18 cellular contexts compared by ENCODE assay signal in genomic region chr14:26820101-26820500, GRCh38.
DNase-seq lines count a peak whose midpoint lies in the region; ATAC-seq, FAIRE-seq and TF ChIP-seq lines count a peak whose summit lies in the region.
"Had no signal": no experiment of that assay in that cellular context is flagged by ENCODE, and none has a peak within 500 bp of the region (broad histone marks: within the 10 kb centered on the region; RNA-seq: fewer than 3 reads in every experiment).

No MANE protein-coding gene starts in this region.

- no peak for TF ChIP-seq POLR2A in GM12878 (IDR thresholded peaks at IDR 0.05; ENCODE audit: low read depth, low read length)

- SMC1A ChIA-PET in GM12878 (lab: Charles Lee; ENCODE audit: uncharacterized antibody, unreplicated experiment): no interaction called here

- no peak for TF ChIP-seq EP300 in GM12878 (IDR thresholded peaks at IDR 0.05; ENCODE audit: borderline replicate concordance in 1 of 2, control insufficient read depth in 1 of 2, low read depth in 2 of 2, low read length in 2 of 2)

- no peaks in the 10 kb centered on the region for H3K27me3 ChIP-seq in ACC112 (ENCODE audit: insufficient read depth, low read length)
- no peaks in the 10 kb centered on the region for H3K27me3 ChIP-seq in GM12878 (replicated peaks in 1 of 2; ENCODE audit: control insufficient read depth in 2 of 2, insufficient read depth in 2 of 2, low read length in 1 of 2)
- H3K27me3 ChIP-seq in WERI-Rb-1 (ENCODE audit: insufficient read depth, low read depth, severe bottlenecking): no peaks in the 10 kb centered on the region
- H3K27me3 ChIP-seq: gastroesophageal sphincter, MG63, neural progenitor cell had no signal

- no peaks in the 10 kb centered on the region for H3K79me2 ChIP-seq in ACC112 (ENCODE audit: control insufficient read depth, insufficient read depth, low read length, unreplicated experiment)
- H3K79me2 ChIP-seq in GM12878 (ENCODE audit: control insufficient read depth, insufficient read depth, low read length): no peaks in the 10 kb centered on the region

- TF ChIP-seq RAD21 in GM12878 (IDR thresholded peaks at IDR 0.05; ENCODE audit: insufficient read depth, low read depth, low read length): no peak

- H3K4me1 ChIP-seq in ACC112 (ENCODE audit: control insufficient read depth, insufficient read depth, low read length, unreplicated experiment) (peaks cover 11% of the 10 kb centered on the region), GM12878 (ENCODE audit: control insufficient read depth, insufficient read depth, low read length) (no peaks in the 10 kb centered on the region)
- H3K4me1 ChIP-seq: gastroesophageal sphincter, neural progenitor cell had no signal

- RAD21 ChIA-PET in GM12878 (lab: Charles Lee; ENCODE audit: unreplicated experiment): no interaction called here

- H3K4me2 ChIP-seq in GM12878 (ENCODE audit: control insufficient read depth, insufficient read depth): no peak overlapping the region
- H3K4me2 ChIP-seq: neural progenitor cell had no signal

- CTCF ChIA-PET in GM12878 (lab: Yijun Ruan, JAX): no interaction called here

- in situ Hi-C loops in GM12878 (cut with MboI): no loop called here
- in situ Hi-C loops in GM13976 (cut with MboI; ENCODE audit: low sequenced_read_pairs, unreplicated experiment): no loop called here

- ATAC-seq in GM12878: no peak
- ATAC-seq in HG02678 (IDR thresholded peaks at IDR 0.05; ENCODE audit: unreplicated experiment): no peak
- no peak for ATAC-seq in GM19023 (IDR thresholded peaks at IDR 0.05; ENCODE audit: unreplicated experiment)
- ATAC-seq: effector memory CD8-positive, alpha-beta T cell; gastroesophageal sphincter; T-helper 17 cell had no signal

- intact Hi-C loops in GM12878 (cut with micrococcal nuclease; ENCODE audit: unreplicated experiment): no loop called here

- DNase-seq in NCI-H1105 (lab: John Stamatoyannopoulos, UW) (peak; percentile 31), NCI-H526 (lab: John Stamatoyannopoulos, UW) (peak; percentile 28 to 33), GM12878 (ENCODE audit: low read depth, low spot score) (no peak), WERI-Rb-1 (no peak), GM13976 (ENCODE audit: low spot score) (no peak)
- DNase-seq: activated CD4-positive, alpha-beta T cell treated with anti-CD3 and anti-CD28 coated beads for 1 hour; activated CD8-positive, alpha-beta memory T cell treated with anti-CD3 and anti-CD28 coated beads, Interleukin-2, amount 50 U/mL, for 48 hours; CD8-positive, alpha-beta memory T cell; effector memory CD8-positive, alpha-beta T cell; MG63; NCI-H774; T-helper 17 cell had no signal

- FAIRE-seq in GM12878 (lab: Jason Lieb, UNC): peak; percentile 7

- WGBS in GM12878 (ENCODE audit: insufficient coverage, insufficient replicate concordance, low lambda C conversion rate, missing lambda C conversion rate): 83% methylated on average over 1 of the region's 1 CpG

- TF ChIP-seq CTCF in GM12878 (IDR thresholded peaks at IDR 0.05 in 2 of 3, conservative IDR thresholded peaks at IDR 0.05 in 1 of 3; ENCODE audit: control insufficient read depth in 2 of 3, extremely low read depth in 1 of 3, insufficient read depth in 1 of 3, low read depth in 3 of 3, low read length in 3 of 3) (no peak), WERI-Rb-1 (IDR thresholded peaks at IDR 0.05; ENCODE audit: low read depth, low read length) (no peak), GM13976 (IDR thresholded peaks at IDR 0.05; ENCODE audit: borderline replicate concordance, control extremely low read depth, extremely low read depth, insufficient read depth, missing control alignments) (no peak)

- H3K36me3 ChIP-seq in ACC112 (ENCODE audit: insufficient read depth, low read length) (no peaks in the 10 kb centered on the region), GM12878 (ENCODE audit: control insufficient read depth in 2 of 2, insufficient read depth in 2 of 2, low read length in 1 of 2) (no peaks in the 10 kb centered on the region), WERI-Rb-1 (no peaks in the 10 kb centered on the region)
- H3K36me3 ChIP-seq: gastroesophageal sphincter, MG63, neural progenitor cell, thoracic aorta had no signal

- H3K4me3 ChIP-seq in ACC112 (ENCODE audit: low read depth, low read length) (peak overlapping the region; percentile 31; the same call in 1 of the 2 replicates), GM12878 (no peak overlapping the region), WERI-Rb-1 (ENCODE audit: low read depth, low read length) (no peak overlapping the region)
- H3K4me3 ChIP-seq: gastroesophageal sphincter, MG63, neural progenitor cell, thoracic aorta had no signal

- H2AFZ ChIP-seq in ACC112 (ENCODE audit: low read length, unreplicated experiment) (no peak overlapping the region), GM12878 (ENCODE audit: control insufficient read depth, low read depth, low read length) (no peak overlapping the region)
- H2AFZ ChIP-seq: neural progenitor cell had no signal

- H3K27ac ChIP-seq in ACC112 (ENCODE audit: low read depth, low read length) (no peak overlapping the region; the same call in 1 of the 2 replicates), GM12878 (ENCODE audit: control insufficient read depth, insufficient read depth) (no peak overlapping the region), WERI-Rb-1 (no peak overlapping the region)
- H3K27ac ChIP-seq: gastroesophageal sphincter, neural progenitor cell, thoracic aorta had no signal

- no peak overlapping the region for H3K9ac ChIP-seq in GM12878 (ENCODE audit: control insufficient read depth, insufficient read depth, low read length)
- H3K9ac ChIP-seq: neural progenitor cell had no signal

- POLR2A ChIA-PET in GM12878 (lab: Charles Lee): no interaction called here

- no TSS peak for BruUV-seq in GM12878 (replicated peaks; lab: Mats Ljungman, UMichigan)

- no peaks in the 10 kb centered on the region for H3K9me3 ChIP-seq in GM12878 (replicated peaks; ENCODE audit: control insufficient read depth, insufficient read depth, low read length)
- no peaks in the 10 kb centered on the region for H3K9me3 ChIP-seq in WERI-Rb-1 (ENCODE audit: severe bottlenecking)
- H3K9me3 ChIP-seq: gastroesophageal sphincter, MG63, thoracic aorta had no signal

- H4K20me1 ChIP-seq in GM12878 (ENCODE audit: control insufficient read depth, insufficient read depth): no peaks in the 10 kb centered on the region

TF ChIP-seq in GM12878, 131 proteins besides CTCF, POLR2A, EP300 and RAD21:
- TF ChIP-seq HSF1 (IDR thresholded peaks at IDR 0.05; ENCODE audit: low read depth, low read length) (no peak), CEBPB (IDR thresholded peaks at IDR 0.05; ENCODE audit: borderline replicate concordance in 1 of 2, low read depth in 2 of 2, low read length in 2 of 2) (no peak), NR2C1 (IDR thresholded peaks at IDR 0.05) (no peak), CBX3 (IDR thresholded peaks at IDR 0.05; ENCODE audit: borderline replicate concordance, low read depth) (no peak), NRF1 (conservative IDR thresholded peaks at IDR 0.05; ENCODE audit: low read depth, low read length) (no peak), JUND (IDR thresholded peaks at IDR 0.05; ENCODE audit: low read depth, low read length) (no peak), MYC (IDR thresholded peaks at IDR 0.05; ENCODE audit: insufficient read depth, insufficient read length, insufficient replicate concordance, low read length, severe bottlenecking) (no peak), BCL3 (IDR thresholded peaks at IDR 0.05; ENCODE audit: borderline replicate concordance, insufficient read depth, low read depth, low read length, poor library complexity, severe bottlenecking) (no peak), TAF1 (IDR thresholded peaks at IDR 0.05; ENCODE audit: borderline replicate concordance, low read depth, low read length) (no peak), NR2F1 (conservative IDR thresholded peaks at IDR 0.05) (no peak), ZBTB33 (IDR thresholded peaks at IDR 0.05) (no peak), TCF7 (IDR thresholded peaks at IDR 0.05; ENCODE audit: borderline replicate concordance) (no peak), YBX1 (IDR thresholded peaks at IDR 0.05) (no peak), ZNF207 (IDR thresholded peaks at IDR 0.05; ENCODE audit: borderline replicate concordance) (no peak)

Comparison
In these comparisons a context has a peak if more than half of its experiments do, and no peak if none do; other contexts are left out.
1. DNase-seq: peak in NCI-H1105 (single experiment) and NCI-H526 (2 of 2); none in GM12878 (single experiment), WERI-Rb-1 (single experiment) and GM13976 (single experiment).